Comparison of ENCODE assay signal across 8 cellular contexts in the genomic region with DNA sequence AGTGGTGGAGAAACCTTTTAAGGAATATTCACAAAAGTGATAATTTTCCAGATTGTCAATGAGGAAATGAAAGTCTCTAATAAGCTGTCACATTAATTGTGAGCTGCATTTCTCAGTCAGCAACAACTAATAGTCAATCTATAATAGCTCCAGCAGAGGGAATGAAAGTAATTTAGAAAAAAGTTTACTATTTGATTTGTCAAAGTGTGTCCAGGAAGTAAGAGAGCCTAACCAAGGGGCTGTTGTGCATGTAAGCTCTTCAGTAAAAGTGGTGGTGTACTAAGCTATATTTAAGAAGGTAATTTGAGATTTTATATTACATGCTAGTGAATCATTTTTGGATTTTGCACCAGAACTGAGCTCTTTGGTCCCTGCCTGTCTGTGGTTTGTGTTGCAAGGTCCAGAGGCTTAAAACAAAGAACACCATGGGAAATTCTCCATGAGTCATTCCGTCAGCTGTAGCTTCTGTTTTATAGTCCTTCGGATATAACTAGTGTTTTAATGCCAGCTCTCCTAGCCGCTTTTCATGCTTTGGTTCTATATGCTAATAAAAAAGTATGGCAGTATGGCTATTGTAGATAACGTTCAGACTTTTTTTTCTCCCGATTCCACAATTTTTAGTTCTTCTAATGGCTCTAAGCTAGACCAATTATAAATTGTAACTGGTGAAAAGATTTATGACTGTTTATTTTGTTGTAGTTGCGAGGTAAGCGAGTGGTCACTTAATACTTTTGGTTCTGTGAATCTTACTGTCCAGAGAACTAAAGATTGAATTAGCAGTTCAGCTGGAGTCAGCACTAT.
DNase-seq lines count a peak whose midpoint lies in the region; ATAC-seq and TF ChIP-seq lines count a peak whose summit lies in the region.

No MANE protein-coding gene starts in this region.

- H3K9me3 ChIP-seq in MG63 = no peaks in the 10 kb centered on the region
- no peaks in the 10 kb centered on the region for H3K9me3 ChIP-seq in lung (ENCODE audit: control insufficient read depth in 2 of 2, insufficient read depth in 1 of 2, low read length in 1 of 2)

- no peaks in the 10 kb centered on the region for H3K36me3 Mint-ChIP-seq in MCF 10A (ENCODE audit: insufficient read depth, unreplicated experiment)

- 37 to 62% methylated on average over 7 of the region's 7 CpGs for WGBS in lung, 2 donors

- peak overlapping the region; percentile 80 for H3K27ac Mint-ChIP-seq in MCF 10A (ENCODE audit: low read depth, unreplicated experiment)

- H3K4me1 ChIP-seq in lung (ENCODE audit: control insufficient read depth in 2 of 2, insufficient read depth in 2 of 2, low read length in 2 of 2) = peaks cover 3 to 25% of the 10 kb centered on the region in 2 donors

- peak overlapping the region in 1 of 2 donors; percentile 53 for H3K27ac ChIP-seq in lung (ENCODE audit: low read depth in 1 of 2, low read length in 1 of 2)

- no TSS peak for BruUV-seq in MCF 10A (replicated peaks; lab: Mats Ljungman, UMichigan)

- peaks cover under 1% of the 10 kb centered on the region for H3K9me3 Mint-ChIP-seq in MCF 10A (ENCODE audit: unreplicated experiment)

- no peaks in the 10 kb centered on the region for H3K27me3 Mint-ChIP-seq in MCF 10A (ENCODE audit: insufficient read depth, unreplicated experiment)

- peaks cover 33% of the 10 kb centered on the region for H3K4me1 Mint-ChIP-seq in MCF 10A (ENCODE audit: insufficient read depth, unreplicated experiment)

- H3K4me3 ChIP-seq in MG63 (peak overlapping the region; percentile 40), lung (no peak overlapping the region)

- CTCF ChIA-PET in MCF 10A (lab: Yijun Ruan, JAX) = interaction anchor here (0.6 to 2.9 kb wide), 7 partner anchors 27 to 65 kb away, joined by 3 to 23 read pairs (median 6); partner anchors contain the start of gene ARHGEF12

- H3K27me3 ChIP-seq in MG63 = no peaks in the 10 kb centered on the region
- H3K27me3 ChIP-seq in lung (ENCODE audit: control insufficient read depth, insufficient read depth) = no peaks in the 10 kb centered on the region

- H3K36me3 ChIP-seq in MG63 (no peaks in the 10 kb centered on the region), lung (ENCODE audit: control insufficient read depth in 2 of 2, insufficient read depth in 2 of 2, low read length in 2 of 2) (no peaks in the 10 kb centered on the region)

- H3K4me3 Mint-ChIP-seq in MCF 10A (ENCODE audit: unreplicated experiment) = peak overlapping the region; percentile 72

- POLR2A ChIA-PET in MCF 10A (lab: Yijun Ruan, JAX) = interaction anchor here (0.7 to 4.7 kb wide), 18 partner anchors 10 to 276 kb away, joined by 3 to 128 read pairs (median 11); partner anchors contain the start of gene ARHGEF12

- intact Hi-C loops in MCF 10A (cut with micrococcal nuclease) = loop anchor here (1.0 kb wide), 2 partner anchors 32 to 63 kb away; no protein-coding TSS in a partner anchor

- DNase-seq in AG09319 (ENCODE audit: extremely low read depth, low read depth) (peak; percentile 85), MG63 (peak; percentile 80), MCF 10A (ENCODE audit: unreplicated experiment) (peak; percentile 98), lung (ENCODE audit: low spot score) (peak; percentile 33), NAMALWA (ENCODE audit: low spot score) (no peak)
- no peak for DNase-seq in stimulated activated CD4-positive, alpha-beta T cell treated with anti-CD3 and anti-CD28 coated beads, Interleukin-15, amount 100 ng/mL, for 24 hours
- DNase-seq in activated naive CD4-positive, alpha-beta T cell (lab: John Stamatoyannopoulos, UW) = no peak

- TF ChIP-seq CTCF in AG09319 (IDR thresholded peaks at IDR 0.05; ENCODE audit: low read depth, low read length) (no peak), MCF 10A (IDR thresholded peaks at IDR 0.05; ENCODE audit: unreplicated experiment) (no peak), lung (IDR thresholded peaks at IDR 0.05; ENCODE audit: control extremely low read depth, extremely low read depth) (no peak)

- ATAC-seq in lung (ENCODE audit: insufficient read depth, low FRiP score) (peak; percentile 85), GM19463 (IDR thresholded peaks at IDR 0.05; ENCODE audit: unreplicated experiment) (no peak)

Comparison
In these comparisons a context has a peak if more than half of its experiments do, and no peak if none do; other contexts are left out.
1. DNase-seq: peak in AG09319 (single experiment), MG63 (single experiment), MCF 10A (single experiment) and lung (single experiment); none in stimulated activated CD4-positive, alpha-beta T cell treated with anti-CD3 and anti-CD28 coated beads, Interleukin-15, amount 100 ng/mL, for 24 hours (single experiment), NAMALWA (single experiment) and activated naive CD4-positive, alpha-beta T cell (0 of 4).